In the genomic region with DNA sequence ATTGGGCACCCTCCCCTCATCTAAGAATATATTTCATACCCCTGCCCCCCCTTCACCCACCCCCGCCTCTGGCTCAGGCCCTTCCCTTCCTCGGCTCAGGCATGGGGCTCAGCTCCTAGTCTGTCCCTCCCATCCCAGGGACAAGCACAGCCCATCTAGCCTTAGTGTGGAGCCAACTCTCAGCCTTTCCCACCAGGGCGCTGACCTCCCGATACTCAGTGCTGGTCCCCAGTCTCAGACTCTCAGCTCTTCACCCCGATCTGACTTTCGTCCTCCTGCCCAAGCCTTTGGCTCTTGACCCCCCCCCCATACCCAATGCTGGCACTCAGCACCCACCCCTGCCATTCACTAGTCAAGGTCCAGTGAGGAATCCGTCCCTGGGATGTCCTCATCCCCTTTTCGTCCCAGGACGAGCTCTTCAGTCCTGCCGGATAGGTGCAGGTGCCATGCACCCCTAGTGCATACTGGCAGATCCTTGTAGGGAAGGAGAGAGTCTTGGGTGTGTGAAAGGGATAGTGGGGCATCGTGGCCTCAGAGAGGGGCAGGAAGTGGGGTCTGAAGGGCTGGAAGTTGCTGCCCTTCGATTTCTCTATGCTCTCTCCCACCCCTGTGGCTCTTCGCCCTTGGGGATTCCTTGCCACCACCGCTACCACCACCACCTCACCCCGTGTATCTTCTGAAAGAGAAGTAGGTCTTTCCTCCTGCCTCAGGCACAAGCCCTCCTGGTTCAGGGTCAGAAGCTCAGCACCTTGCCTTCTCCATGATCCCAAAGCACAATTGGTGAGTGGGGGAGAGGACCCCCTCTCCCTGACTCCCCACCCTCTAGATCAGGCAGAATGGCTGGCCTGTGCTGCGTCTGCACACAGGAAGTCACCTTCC, we compare ENCODE assay signal across 14 cellular contexts. TPM values are rescaled to one million over a fixed set of nuclear protein-coding genes. Genes with fewer than 3 reads are reported as not detected.
DNase-seq lines count a peak whose midpoint lies in the region; ATAC-seq and TF ChIP-seq lines count a peak whose summit lies in the region.
"Had no signal": no experiment of that assay in that cellular context is flagged by ENCODE, and none has a peak within 500 bp of the region (broad histone marks: within the 10 kb centered on the region; RNA-seq: fewer than 3 reads in every experiment).

No MANE protein-coding gene starts in this region.

- H3K4me1 Mint-ChIP-seq in Calu3 (ENCODE audit: low read depth, unreplicated experiment) (no peaks in the 10 kb centered on the region), brain (peaks cover 18% of the 10 kb centered on the region), neural crest cell (no peaks in the 10 kb centered on the region)

- H3K9me3 Mint-ChIP-seq in Calu3 (ENCODE audit: low read depth, unreplicated experiment) (no peaks in the 10 kb centered on the region), brain (peaks cover 0 to 5% (median 0%) of the 10 kb centered on the region in 5 experiments), neural crest cell (no peaks in the 10 kb centered on the region)

- no TSS peak for BruUV-seq in Calu3 (replicated peaks; lab: Mats Ljungman, UMichigan)

- intact Hi-C loops in Calu3 (cut with micrococcal nuclease; ENCODE audit: unreplicated experiment), result no loop called here

- peaks cover 9% of the 10 kb centered on the region for H3K36me3 Mint-ChIP-seq in Calu3 (ENCODE audit: insufficient read depth, unreplicated experiment)
- no peaks in the 10 kb centered on the region for H3K36me3 Mint-ChIP-seq in brain
- H3K36me3 Mint-ChIP-seq in neural crest cell (ENCODE audit: low read depth), result no peaks in the 10 kb centered on the region

- peak; percentile 25 for DNase-seq in activated CD4-positive, CD25-positive, alpha-beta regulatory T cell treated with anti-CD3 and anti-CD28 coated beads, Interleukin-2, amount 50 U/mL, for 72 hours
- DNase-seq in Calu3 (no peak), neural crest cell (ENCODE audit: low read depth, low spot score) (no peak), NCI-H510A treated with DMSO at 0.1 percent for 48 hours (lab: John Stamatoyannopoulos, UW) (no peak)
- DNase-seq in activated CD4-positive, CD25-positive, alpha-beta regulatory T cell (lab: John Stamatoyannopoulos, UW), result no peak
- DNase-seq: hippocampal formation; ovary; stimulated activated CD4-positive, alpha-beta T cell treated with anti-CD3 and anti-CD28 coated beads, Interleukin-12 subunit alpha, Interleukin-12 subunit beta, amount 100 ng/mL, for 4 hours; transverse colon had no signal

- peaks cover 90% of the 10 kb centered on the region for H3K27me3 Mint-ChIP-seq in Calu3 (ENCODE audit: unreplicated experiment)
- peaks cover 69% of the 10 kb centered on the region for H3K27me3 Mint-ChIP-seq in brain
- peaks cover 66% of the 10 kb centered on the region for H3K27me3 Mint-ChIP-seq in neural crest cell (ENCODE audit: low read depth)

- H3K27ac Mint-ChIP-seq in Calu3 (ENCODE audit: unreplicated experiment), result no peak overlapping the region
- H3K27ac Mint-ChIP-seq in brain, result no peak overlapping the region
- no peak overlapping the region for H3K27ac Mint-ChIP-seq in neural crest cell (ENCODE audit: unreplicated experiment)

- TF ChIP-seq CTCF in Calu3 (IDR thresholded peaks at IDR 0.05; ENCODE audit: unreplicated experiment) (no peak), brain (conservative IDR thresholded peaks at IDR 0.05) (no peak), neural crest cell (conservative IDR thresholded peaks at IDR 0.05) (no peak)

- H3K4me3 Mint-ChIP-seq in Calu3 (ENCODE audit: low read depth, unreplicated experiment) (peak overlapping the region; percentile 66), brain (peak overlapping the region; percentile 83 to 87 (median 84)), neural crest cell (peak overlapping the region; percentile 86)

- CTCF ChIA-PET in Calu3 (lab: Charles Lee), result interaction anchor here (0.5 to 1.4 kb wide), 3 partner anchors 89 to 103 kb away, joined by 3 to 11 read pairs (median 4); partner anchors contain the start of gene SLCO2B1

- no peak for ATAC-seq in activated CD4-positive, CD25-positive, alpha-beta regulatory T cell treated with anti-CD3 and anti-CD28 coated beads, Interleukin-2, amount 50 U/mL, for 24 hours
- ATAC-seq in HG02623 (IDR thresholded peaks at IDR 0.05; ENCODE audit: unreplicated experiment), result no peak
- ATAC-seq: left lung had no signal

RNA-seq across cellular contexts. Expression of gene TPBGL, which starts 2.4 kb away (rescaled TPM):
- not detected in 2 replicates for total RNA-seq in Calu3 (2022)
- polyA plus RNA-seq in brain (ENCODE audit: insufficient read depth, low read depth, low replicate concordance), result 3.0 TPM
- total RNA-seq in neural crest cell, result 0.19 and 0.27 TPM in 2 replicates
- total RNA-seq: OCI-LY7 had no signal
